In the genomic region with DNA sequence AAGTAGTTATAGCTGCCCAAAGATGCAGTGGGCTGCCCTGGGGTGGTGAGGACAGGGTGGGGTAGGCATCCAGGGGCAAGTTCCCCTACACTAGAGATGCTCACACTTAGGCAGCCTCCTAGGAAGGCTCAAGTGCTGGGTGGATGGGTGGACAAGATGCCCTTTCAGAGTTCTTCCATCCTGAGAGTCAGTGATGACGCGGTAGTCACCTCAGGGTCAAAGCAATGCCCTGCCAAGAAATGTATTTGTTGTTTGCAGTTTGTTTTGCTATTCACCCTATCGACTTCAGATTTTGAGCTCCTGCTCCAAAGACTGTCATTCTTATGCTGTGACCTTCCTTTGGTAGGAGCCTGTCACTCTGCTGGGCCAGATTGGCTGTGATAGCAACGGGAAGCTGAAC, we compare ENCODE assay signal across 1 cellular context.
TF ChIP-seq lines count a peak whose summit lies in the region.

No MANE protein-coding gene starts in this region.

TF ChIP-seq in IMR-90, 13 proteins besides CTCF, POLR2A, EP300 and RAD21:
- TF ChIP-seq, protein P1, sequence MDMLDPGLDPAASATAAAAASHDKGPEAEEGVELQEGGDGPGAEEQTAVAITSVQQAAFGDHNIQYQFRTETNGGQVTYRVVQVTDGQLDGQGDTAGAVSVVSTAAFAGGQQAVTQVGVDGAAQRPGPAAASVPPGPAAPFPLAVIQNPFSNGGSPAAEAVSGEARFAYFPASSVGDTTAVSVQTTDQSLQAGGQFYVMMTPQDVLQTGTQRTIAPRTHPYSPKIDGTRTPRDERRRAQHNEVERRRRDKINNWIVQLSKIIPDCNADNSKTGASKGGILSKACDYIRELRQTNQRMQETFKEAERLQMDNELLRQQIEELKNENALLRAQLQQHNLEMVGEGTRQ (IDR thresholded peaks at IDR 0.05; ENCODE audit: low read depth, low read length): no peak
- no peak for TF ChIP-seq CHD1 (IDR thresholded peaks at IDR 0.05; ENCODE audit: low read depth, low read length)
- no peak for TF ChIP-seq NFE2L2 (IDR thresholded peaks at IDR 0.05; ENCODE audit: low read depth, low read length)
- TF ChIP-seq SMC3 (IDR thresholded peaks at IDR 0.05; ENCODE audit: low read depth, low read length): no peak
- TF ChIP-seq, protein P2, sequence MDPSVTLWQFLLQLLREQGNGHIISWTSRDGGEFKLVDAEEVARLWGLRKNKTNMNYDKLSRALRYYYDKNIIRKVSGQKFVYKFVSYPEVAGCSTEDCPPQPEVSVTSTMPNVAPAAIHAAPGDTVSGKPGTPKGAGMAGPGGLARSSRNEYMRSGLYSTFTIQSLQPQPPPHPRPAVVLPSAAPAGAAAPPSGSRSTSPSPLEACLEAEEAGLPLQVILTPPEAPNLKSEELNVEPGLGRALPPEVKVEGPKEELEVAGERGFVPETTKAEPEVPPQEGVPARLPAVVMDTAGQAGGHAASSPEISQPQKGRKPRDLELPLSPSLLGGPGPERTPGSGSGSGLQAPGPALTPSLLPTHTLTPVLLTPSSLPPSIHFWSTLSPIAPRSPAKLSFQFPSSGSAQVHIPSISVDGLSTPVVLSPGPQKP (IDR thresholded peaks at IDR 0.05; ENCODE audit: borderline replicate concordance, low read depth, low read length): no peak
